ENCODE assay signal across 1 cellular context in genomic region chr7:22849158-22849557, GRCh38.
TF ChIP-seq lines count a peak whose summit lies in the region.

No MANE protein-coding gene starts in this region.

TF ChIP-seq in GM23338, 12 proteins besides CTCF, POLR2A, EP300 and RAD21 (continued from another document):
- TF ChIP-seq, protein P1, sequence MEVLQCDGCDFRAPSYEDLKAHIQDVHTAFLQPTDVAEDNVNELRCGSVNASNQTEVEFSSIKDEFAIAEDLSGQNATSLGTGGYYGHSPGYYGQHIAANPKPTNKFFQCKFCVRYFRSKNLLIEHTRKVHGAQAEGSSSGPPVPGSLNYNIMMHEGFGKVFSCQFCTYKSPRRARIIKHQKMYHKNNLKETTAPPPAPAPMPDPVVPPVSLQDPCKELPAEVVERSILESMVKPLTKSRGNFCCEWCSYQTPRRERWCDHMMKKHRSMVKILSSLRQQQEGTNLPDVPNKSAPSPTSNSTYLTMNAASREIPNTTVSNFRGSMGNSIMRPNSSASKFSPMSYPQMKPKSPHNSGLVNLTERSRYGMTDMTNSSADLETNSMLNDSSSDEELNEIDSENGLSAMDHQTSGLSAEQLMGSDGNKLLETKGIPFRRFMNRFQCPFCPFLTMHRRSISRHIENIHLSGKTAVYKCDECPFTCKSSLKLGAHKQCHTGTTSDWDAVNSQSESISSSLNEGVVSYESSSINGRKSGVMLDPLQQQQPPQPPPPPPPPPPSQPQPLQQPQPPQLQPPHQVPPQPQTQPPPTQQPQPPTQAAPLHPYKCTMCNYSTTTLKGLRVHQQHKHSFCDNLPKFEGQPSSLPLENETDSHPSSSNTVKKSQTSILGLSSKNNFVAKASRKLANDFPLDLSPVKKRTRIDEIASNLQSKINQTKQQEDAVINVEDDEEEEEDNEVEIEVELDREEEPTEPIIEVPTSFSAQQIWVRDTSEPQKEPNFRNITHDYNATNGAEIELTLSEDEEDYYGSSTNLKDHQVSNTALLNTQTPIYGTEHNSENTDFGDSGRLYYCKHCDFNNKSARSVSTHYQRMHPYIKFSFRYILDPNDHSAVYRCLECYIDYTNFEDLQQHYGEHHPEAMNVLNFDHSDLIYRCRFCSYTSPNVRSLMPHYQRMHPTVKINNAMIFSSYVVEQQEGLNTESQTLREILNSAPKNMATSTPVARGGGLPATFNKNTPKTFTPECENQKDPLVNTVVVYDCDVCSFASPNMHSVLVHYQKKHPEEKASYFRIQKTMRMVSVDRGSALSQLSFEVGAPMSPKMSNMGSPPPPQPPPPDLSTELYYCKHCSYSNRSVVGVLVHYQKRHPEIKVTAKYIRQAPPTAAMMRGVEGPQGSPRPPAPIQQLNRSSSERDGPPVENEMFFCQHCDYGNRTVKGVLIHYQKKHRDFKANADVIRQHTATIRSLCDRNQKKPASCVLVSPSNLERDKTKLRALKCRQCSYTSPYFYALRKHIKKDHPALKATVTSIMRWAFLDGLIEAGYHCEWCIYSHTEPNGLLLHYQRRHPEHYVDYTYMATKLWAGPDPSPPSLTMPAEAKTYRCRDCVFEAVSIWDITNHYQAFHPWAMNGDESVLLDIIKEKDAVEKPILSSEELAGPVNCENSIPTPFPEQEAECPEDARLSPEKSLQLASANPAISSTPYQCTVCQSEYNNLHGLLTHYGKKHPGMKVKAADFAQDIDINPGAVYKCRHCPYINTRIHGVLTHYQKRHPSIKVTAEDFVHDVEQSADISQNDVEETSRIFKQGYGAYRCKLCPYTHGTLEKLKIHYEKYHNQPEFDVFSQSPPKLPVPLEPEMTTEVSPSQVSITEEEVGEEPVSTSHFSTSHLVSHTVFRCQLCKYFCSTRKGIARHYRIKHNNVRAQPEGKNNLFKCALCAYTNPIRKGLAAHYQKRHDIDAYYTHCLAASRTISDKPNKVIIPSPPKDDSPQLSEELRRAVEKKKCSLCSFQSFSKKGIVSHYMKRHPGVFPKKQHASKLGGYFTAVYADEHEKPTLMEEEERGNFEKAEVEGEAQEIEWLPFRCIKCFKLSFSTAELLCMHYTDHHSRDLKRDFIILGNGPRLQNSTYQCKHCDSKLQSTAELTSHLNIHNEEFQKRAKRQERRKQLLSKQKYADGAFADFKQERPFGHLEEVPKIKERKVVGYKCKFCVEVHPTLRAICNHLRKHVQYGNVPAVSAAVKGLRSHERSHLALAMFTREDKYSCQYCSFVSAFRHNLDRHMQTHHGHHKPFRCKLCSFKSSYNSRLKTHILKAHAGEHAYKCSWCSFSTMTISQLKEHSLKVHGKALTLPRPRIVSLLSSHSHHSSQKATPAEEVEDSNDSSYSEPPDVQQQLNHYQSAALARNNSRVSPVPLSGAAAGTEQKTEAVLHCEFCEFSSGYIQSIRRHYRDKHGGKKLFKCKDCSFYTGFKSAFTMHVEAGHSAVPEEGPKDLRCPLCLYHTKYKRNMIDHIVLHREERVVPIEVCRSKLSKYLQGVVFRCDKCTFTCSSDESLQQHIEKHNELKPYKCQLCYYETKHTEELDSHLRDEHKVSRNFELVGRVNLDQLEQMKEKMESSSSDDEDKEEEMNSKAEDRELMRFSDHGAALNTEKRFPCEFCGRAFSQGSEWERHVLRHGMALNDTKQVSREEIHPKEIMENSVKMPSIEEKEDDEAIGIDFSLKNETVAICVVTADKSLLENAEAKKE (CRISPR knock-in tag; IDR thresholded peaks at IDR 0.05) = no peak
